8 cellular contexts compared by ENCODE assay signal in genomic region chr7:30799206-30799975, GRCh38. TPM values are rescaled to one million over a fixed set of nuclear protein-coding genes. Genes with fewer than 3 reads are reported as not detected.
A peak's percentile ranks its signal among the peaks of the same experiment; 100 is the strongest.
DNase-seq lines count a peak whose midpoint lies in the region; ATAC-seq and TF ChIP-seq lines count a peak whose summit lies in the region.

No MANE protein-coding gene starts in this region.

- H3K36me3 ChIP-seq in CD8-positive, alpha-beta T cell (ENCODE audit: insufficient read depth, low read length): no peaks in the 10 kb centered on the region

- H3K4me1 Mint-ChIP-seq in T-helper 17 cell: peaks cover 8% of the 10 kb centered on the region
- H3K4me1 Mint-ChIP-seq in CD8-positive, alpha-beta T cell (ENCODE audit: low read depth): peaks cover 12% of the 10 kb centered on the region

- no peaks in the 10 kb centered on the region for H3K9me3 Mint-ChIP-seq in CD8-positive, alpha-beta T cell

- intact Hi-C loops in right cardiac atrium (cut with DNase I): loop anchor here in 2 of 4 donors (5.0 to 10.0 kb wide), 2 partner anchors 178 to 835 kb away; no protein-coding TSS in a partner anchor
- intact Hi-C loops in CD8-positive, alpha-beta T cell (cut with DNase I, micrococcal nuclease): no loop called here

- POLR2A ChIA-PET in CD8-positive, alpha-beta T cell (lab: Charles Lee): no interaction called here

- TF ChIP-seq CTCF in CD8-positive, alpha-beta T cell (IDR thresholded peaks at IDR 0.05): no peak

- H3K27ac ChIP-seq in right cardiac atrium (ENCODE audit: low read length): no peak overlapping the region
- H3K27ac ChIP-seq in CD8-positive, alpha-beta T cell (ENCODE audit: low read depth, low read length): no peak overlapping the region

- H3K9me3 ChIP-seq in right cardiac atrium (ENCODE audit: control insufficient read depth, low read length) (no peaks in the 10 kb centered on the region), T-helper 17 cell (ENCODE audit: control insufficient read depth, low read length, poor library complexity, severe bottlenecking) (no peaks in the 10 kb centered on the region)
- no peaks in the 10 kb centered on the region for H3K9me3 ChIP-seq in CD8-positive, alpha-beta T cell (ENCODE audit: low read length)

- peaks cover 4% of the 10 kb centered on the region for H3K36me3 Mint-ChIP-seq in T-helper 17 cell (ENCODE audit: low read depth)
- no peaks in the 10 kb centered on the region for H3K36me3 Mint-ChIP-seq in CD8-positive, alpha-beta T cell

- no peaks in the 10 kb centered on the region for H3K27me3 Mint-ChIP-seq in T-helper 17 cell
- no peaks in the 10 kb centered on the region for H3K27me3 Mint-ChIP-seq in CD8-positive, alpha-beta T cell (ENCODE audit: low read depth)

- CTCF ChIA-PET in CD8-positive, alpha-beta T cell (lab: Charles Lee): interaction anchor here (0.7 to 4.0 kb wide), 6 partner anchors 8 to 335 kb away, joined by 3 to 18 read pairs (median 4); no protein-coding TSS in a partner anchor

- WGBS in right cardiac atrium: 42% methylated on average over 2 of the region's 2 CpGs

- no peaks in the 10 kb centered on the region for H3K27me3 ChIP-seq in right cardiac atrium (ENCODE audit: control insufficient read depth, insufficient read depth)
- no peaks in the 10 kb centered on the region for H3K27me3 ChIP-seq in CD8-positive, alpha-beta T cell (ENCODE audit: insufficient read depth, low read length)

- no peak overlapping the region for H3K4me3 Mint-ChIP-seq in T-helper 17 cell
- no peak overlapping the region for H3K4me3 Mint-ChIP-seq in CD8-positive, alpha-beta T cell

- no peak overlapping the region for H3K27ac Mint-ChIP-seq in T-helper 17 cell
- H3K27ac Mint-ChIP-seq in CD8-positive, alpha-beta T cell: no peak overlapping the region

- DNase-seq in NCI-H2171 treated with DMSO at 0.1 percent for 48 hours (lab: John Stamatoyannopoulos, UW) (peak; percentile 32), NCI-H2171 (lab: John Stamatoyannopoulos, UW) (no peak), RKO (ENCODE audit: low spot score) (peak; percentile 56), right cardiac atrium (peak; percentile 57 to 82 (median 65)), NCI-H1092 treated with DMSO at 0.1 percent for 48 hours (lab: John Stamatoyannopoulos, UW) (no peak), T-helper 17 cell (no peak)
- DNase-seq in CD8-positive, alpha-beta T cell: no peak

- H3K4me3 ChIP-seq in right cardiac atrium (ENCODE audit: low read length): no peak overlapping the region
- H3K4me3 ChIP-seq in CD8-positive, alpha-beta T cell (ENCODE audit: low read depth, low read length): no peak overlapping the region

- peaks cover 6% of the 10 kb centered on the region for H3K4me1 ChIP-seq in right cardiac atrium (ENCODE audit: control insufficient read depth, insufficient read depth, low read length)
- peaks cover 15% of the 10 kb centered on the region for H3K4me1 ChIP-seq in CD8-positive, alpha-beta T cell (ENCODE audit: insufficient read depth, low read length)

- ATAC-seq in HG02870 (IDR thresholded peaks at IDR 0.05; ENCODE audit: unreplicated experiment) (peak; percentile 61), right cardiac atrium (peak; percentile 19 to 63), T-helper 17 cell (no peak)
- no peak for ATAC-seq in CD8-positive, alpha-beta T cell

RNA-seq across cellular contexts. Expression of gene MINDY4, which starts 28.2 kb away (rescaled TPM):
- 1 to 10 TPM; 4.0 to 6.0 (median 5.6) TPM for total RNA-seq in right cardiac atrium
- 2.3 TPM for polyA plus RNA-seq in right cardiac atrium
- 1 to 10 TPM; 1.6 to 1.8 TPM for total RNA-seq in T-helper 17 cell
- total RNA-seq in CD8-positive, alpha-beta T cell: under 1 TPM; 0.33 to 0.46 TPM

RNA-seq across cellular contexts. Expression of gene INMT, which starts 47.5 kb away (rescaled TPM):
- total RNA-seq in right cardiac atrium (100 to 1,000 TPM in 3 of 4 donors, 10 to 100 TPM in 1; 87.9 to 180 (median 126) TPM), T-helper 17 cell (1 to 10 TPM in 1 of 2 donors, under 1 TPM in 1; 0.65 to 1.2 TPM)
- polyA plus RNA-seq in right cardiac atrium: 103 TPM
- under 1 TPM in 1 of 2 experiments, not detected in 1; 0.14 TPM for total RNA-seq in CD8-positive, alpha-beta T cell

Comparison
In these comparisons a context has a peak if more than half of its experiments do, and no peak if none do; other contexts are left out.
1. DNase-seq: peak in NCI-H2171 treated with DMSO at 0.1 percent for 48 hours (single experiment), RKO (single experiment) and right cardiac atrium (3 of 3); none in NCI-H2171 (single experiment), NCI-H1092 treated with DMSO at 0.1 percent for 48 hours (single experiment), T-helper 17 cell (0 of 3) and CD8-positive, alpha-beta T cell (0 of 7).
2. ATAC-seq: peak in HG02870 (single experiment) and right cardiac atrium (2 of 2); none in T-helper 17 cell (single experiment) and CD8-positive, alpha-beta T cell (single experiment).
3. RNA of gene INMT, which starts 47.5 kb away (total RNA-seq): 87.9 to 180 TPM in right cardiac atrium; 0.65 to 1.2 TPM in T-helper 17 cell and 0.14 TPM in CD8-positive, alpha-beta T cell; every median in the first group is over 10 times any median in the second.